16 cellular contexts compared by ENCODE assay signal in genomic region chr4:167903291-167903721, GRCh38.
A peak's percentile ranks its signal among the peaks of the same experiment; 100 is the strongest.
DNase-seq lines count a peak whose midpoint lies in the region; ATAC-seq and TF ChIP-seq lines count a peak whose summit lies in the region.
"Had no signal": no experiment of that assay in that cellular context is flagged by ENCODE, and none has a peak within 500 bp of the region (broad histone marks: within the 10 kb centered on the region; RNA-seq: fewer than 3 reads in every experiment).

No MANE protein-coding gene starts in this region.

- POLR2A ChIA-PET in Caco-2 (lab: Charles Lee): no interaction called here

- no peak for ATAC-seq in GM18861 (IDR thresholded peaks at IDR 0.05; ENCODE audit: unreplicated experiment)
- ATAC-seq: activated CD8-positive, alpha-beta T cell treated with anti-CD3 and anti-CD28 coated beads, Interleukin-2, amount 10 ng/mL, durations not matched to agents 7 days and 5 days had no signal

- H3K4me3 ChIP-seq in OCI-LY3 (ENCODE audit: low read length) (no peak overlapping the region), Caco-2 (ENCODE audit: low read depth, low read length) (no peak overlapping the region)

- peaks cover 19% of the 10 kb centered on the region for H3K9me3 Mint-ChIP-seq in Caco-2 (ENCODE audit: unreplicated experiment)

- H3K4me3 Mint-ChIP-seq in Caco-2 (ENCODE audit: unreplicated experiment): no peak overlapping the region
- H3K4me3 Mint-ChIP-seq: activated CD8-positive, alpha-beta T cell treated with anti-CD3 and anti-CD28 coated beads, Interleukin-2, amount 10 ng/mL, durations not matched to agents 7 days and 5 days had no signal

- BruUV-seq in Caco-2 (replicated peaks; lab: Mats Ljungman, UMichigan): no TSS peak

- no peaks in the 10 kb centered on the region for H3K4me1 Mint-ChIP-seq in Caco-2 (ENCODE audit: low read depth, unreplicated experiment)

- H3K27me3 Mint-ChIP-seq in Caco-2 (ENCODE audit: insufficient read depth, unreplicated experiment): no peaks in the 10 kb centered on the region

- no peaks in the 10 kb centered on the region for H3K36me3 ChIP-seq in OCI-LY3 (replicated peaks; ENCODE audit: low read depth, low read length)
- H3K36me3 ChIP-seq in Caco-2 (ENCODE audit: control insufficient read depth, insufficient read depth, low read length): no peaks in the 10 kb centered on the region

- TF ChIP-seq CTCF in OCI-LY3 (IDR thresholded peaks at IDR 0.05; ENCODE audit: low read depth, low read length) (no peak), Caco-2 (IDR thresholded peaks at IDR 0.05; ENCODE audit: insufficient read depth in 1 of 2, low read depth in 1 of 2, low read length in 1 of 2, severe bottlenecking in 1 of 2, unreplicated experiment in 1 of 2) (no peak)

- H3K36me3 Mint-ChIP-seq in Caco-2 (ENCODE audit: insufficient read depth, unreplicated experiment): no peaks in the 10 kb centered on the region

- H3K27me3 ChIP-seq in OCI-LY3 (ENCODE audit: low read depth, low read length) (no peaks in the 10 kb centered on the region), Caco-2 (replicated peaks; ENCODE audit: control insufficient read depth, insufficient read depth, low read length) (no peaks in the 10 kb centered on the region)

- peak; percentile 16 for DNase-seq in Daoy (ENCODE audit: low read depth)
- peak; percentile 40 for DNase-seq in dermis blood vessel endothelial cell
- peak; percentile 35 to 60 for DNase-seq in lung microvascular endothelial cell (ENCODE audit: low read depth in 2 of 2)
- no peak for DNase-seq in stimulated activated naive CD4-positive, alpha-beta T cell treated with Interleukin-2 at 50 U/mL for 16 hours (lab: John Stamatoyannopoulos, UW)
- no peak for DNase-seq in NCI-H510A treated with DMSO at 0.1 percent for 48 hours (lab: John Stamatoyannopoulos, UW)
- DNase-seq in Caco-2: no peak
- DNase-seq: activated CD8-positive, alpha-beta T cell treated with anti-CD3 and anti-CD28 coated beads, Interleukin-2, amount 10 ng/mL, durations not matched to agents 7 days and 5 days; activated effector memory CD4-positive, alpha-beta T cell treated with Interleukin-2 at 50 U/mL for 16 hours; caudate nucleus; DND-41; NCI-H1105 treated with DMSO at 0.1 percent for 48 hours; NCI-H69; stimulated activated CD4-positive, alpha-beta T cell treated with anti-CD3 and anti-CD28 coated beads, Interleukin-4, amount 100 ng/mL, for 4 hours; stimulated activated naive CD4-positive, alpha-beta T cell had no signal

- CTCF ChIA-PET in Caco-2 (lab: Charles Lee): no interaction called here

- intact Hi-C loops in Caco-2 (cut with micrococcal nuclease; ENCODE audit: unreplicated experiment): no loop called here

- H3K9me3 ChIP-seq in OCI-LY3 (ENCODE audit: insufficient read depth, low read length) (no peaks in the 10 kb centered on the region), Caco-2 (no peaks in the 10 kb centered on the region)

- no peak overlapping the region for H3K27ac Mint-ChIP-seq in Caco-2 (ENCODE audit: unreplicated experiment)
- H3K27ac Mint-ChIP-seq: activated CD8-positive, alpha-beta T cell treated with anti-CD3 and anti-CD28 coated beads, Interleukin-2, amount 10 ng/mL, durations not matched to agents 7 days and 5 days had no signal

- H3K27ac ChIP-seq in OCI-LY3 (ENCODE audit: low read length): no peak overlapping the region

- H3K4me2 ChIP-seq in OCI-LY3 (ENCODE audit: low read length): no peak overlapping the region

- no peaks in the 10 kb centered on the region for H3K4me1 ChIP-seq in OCI-LY3 (ENCODE audit: low read length)
- no peaks in the 10 kb centered on the region for H3K4me1 ChIP-seq in Caco-2

- H3K79me2 ChIP-seq in OCI-LY3 (ENCODE audit: low read length): no peaks in the 10 kb centered on the region

- H3K9ac ChIP-seq in OCI-LY3 (ENCODE audit: low read length): no peak overlapping the region

- H2AFZ ChIP-seq in OCI-LY3 (ENCODE audit: low read depth, low read length): peak overlapping the region; percentile 22; the same call in 1 of the 2 replicates

- no peaks in the 10 kb centered on the region for H4K20me1 ChIP-seq in OCI-LY3 (ENCODE audit: insufficient read depth, low read length)

Comparison
In these comparisons a context has a peak if more than half of its experiments do, and no peak if none do; other contexts are left out.
1. DNase-seq: peak in Daoy (single experiment), dermis blood vessel endothelial cell (single experiment) and lung microvascular endothelial cell (2 of 2); none in stimulated activated naive CD4-positive, alpha-beta T cell treated with Interleukin-2 at 50 U/mL for 16 hours (single experiment), NCI-H510A treated with DMSO at 0.1 percent for 48 hours (single experiment) and Caco-2 (0 of 2).